ENCODE assay signal across 8 cellular contexts in the genomic region with DNA sequence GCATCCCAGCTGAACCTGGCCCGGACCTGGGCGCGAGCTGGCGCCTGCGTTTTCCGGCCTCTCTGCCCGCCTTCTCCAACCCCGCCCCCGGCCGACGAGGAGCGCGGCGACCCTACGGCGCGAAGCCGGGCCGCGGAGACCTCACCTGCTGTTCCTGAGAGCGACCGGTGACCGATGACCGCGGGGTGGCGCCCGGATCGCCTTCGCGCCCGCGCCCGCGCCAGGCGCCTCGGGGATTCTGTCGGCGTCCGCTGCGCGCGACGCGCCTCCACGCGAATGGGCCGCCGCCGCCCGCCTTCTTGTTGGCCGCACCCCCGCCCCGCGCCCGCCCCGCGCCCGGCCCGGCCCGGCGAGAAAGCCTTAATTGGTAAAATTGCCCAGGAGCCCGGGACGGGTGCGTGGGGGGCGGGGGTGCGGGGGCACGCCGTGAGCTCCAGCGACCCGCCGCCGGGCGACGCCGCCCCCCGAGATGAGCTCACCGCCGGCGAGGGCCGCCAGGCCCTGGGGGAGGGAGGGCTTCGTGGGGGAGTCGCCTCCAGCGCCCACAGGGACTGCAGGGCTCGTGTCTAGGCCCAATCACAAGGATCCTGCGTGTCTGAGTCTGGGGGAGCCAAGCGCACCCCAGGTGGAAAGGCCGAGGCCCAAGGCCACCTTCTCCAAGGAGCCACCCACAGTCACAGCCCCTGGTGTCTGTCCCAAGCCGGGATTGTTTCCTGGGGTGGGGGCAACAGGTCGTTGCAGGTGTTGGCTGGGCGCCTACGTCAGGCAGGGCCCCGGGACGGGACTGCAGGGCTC. TPM values are rescaled to one million over a fixed set of nuclear protein-coding genes. Genes with fewer than 3 reads are reported as not detected.
DNase-seq lines count a peak whose midpoint lies in the region; TF ChIP-seq lines count a peak whose summit lies in the region.

A gene with protein sequence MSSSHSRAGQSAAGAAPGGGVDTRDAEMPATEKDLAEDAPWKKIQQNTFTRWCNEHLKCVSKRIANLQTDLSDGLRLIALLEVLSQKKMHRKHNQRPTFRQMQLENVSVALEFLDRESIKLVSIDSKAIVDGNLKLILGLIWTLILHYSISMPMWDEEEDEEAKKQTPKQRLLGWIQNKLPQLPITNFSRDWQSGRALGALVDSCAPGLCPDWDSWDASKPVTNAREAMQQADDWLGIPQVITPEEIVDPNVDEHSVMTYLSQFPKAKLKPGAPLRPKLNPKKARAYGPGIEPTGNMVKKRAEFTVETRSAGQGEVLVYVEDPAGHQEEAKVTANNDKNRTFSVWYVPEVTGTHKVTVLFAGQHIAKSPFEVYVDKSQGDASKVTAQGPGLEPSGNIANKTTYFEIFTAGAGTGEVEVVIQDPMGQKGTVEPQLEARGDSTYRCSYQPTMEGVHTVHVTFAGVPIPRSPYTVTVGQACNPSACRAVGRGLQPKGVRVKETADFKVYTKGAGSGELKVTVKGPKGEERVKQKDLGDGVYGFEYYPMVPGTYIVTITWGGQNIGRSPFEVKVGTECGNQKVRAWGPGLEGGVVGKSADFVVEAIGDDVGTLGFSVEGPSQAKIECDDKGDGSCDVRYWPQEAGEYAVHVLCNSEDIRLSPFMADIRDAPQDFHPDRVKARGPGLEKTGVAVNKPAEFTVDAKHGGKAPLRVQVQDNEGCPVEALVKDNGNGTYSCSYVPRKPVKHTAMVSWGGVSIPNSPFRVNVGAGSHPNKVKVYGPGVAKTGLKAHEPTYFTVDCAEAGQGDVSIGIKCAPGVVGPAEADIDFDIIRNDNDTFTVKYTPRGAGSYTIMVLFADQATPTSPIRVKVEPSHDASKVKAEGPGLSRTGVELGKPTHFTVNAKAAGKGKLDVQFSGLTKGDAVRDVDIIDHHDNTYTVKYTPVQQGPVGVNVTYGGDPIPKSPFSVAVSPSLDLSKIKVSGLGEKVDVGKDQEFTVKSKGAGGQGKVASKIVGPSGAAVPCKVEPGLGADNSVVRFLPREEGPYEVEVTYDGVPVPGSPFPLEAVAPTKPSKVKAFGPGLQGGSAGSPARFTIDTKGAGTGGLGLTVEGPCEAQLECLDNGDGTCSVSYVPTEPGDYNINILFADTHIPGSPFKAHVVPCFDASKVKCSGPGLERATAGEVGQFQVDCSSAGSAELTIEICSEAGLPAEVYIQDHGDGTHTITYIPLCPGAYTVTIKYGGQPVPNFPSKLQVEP (N-terminal part only) (minus strand): TSS at position 274 of the 795 bp plus-strand sequence. CDS start 3,389 bp downstream, outside the sequence.

- peaks cover 0 to 22% of the 10 kb centered on the region in 2 donors for H3K27me3 ChIP-seq in breast epithelium

- H3K4me3 ChIP-seq in breast epithelium: peak within 1 kb of the TSS; percentile 38 to 79 (median 68)

- TF ChIP-seq CTCF in GM12872 (IDR thresholded peaks at IDR 0.05; ENCODE audit: insufficient read depth, low read depth, low read length) (0 out of 3 replicates have a peak, but pooled peaks have one; percentile 16), breast epithelium (IDR thresholded peaks at IDR 0.05) (no peak)

- DNase-seq in NCI-H1105 treated with DMSO at 0.1 percent for 48 hours (lab: John Stamatoyannopoulos, UW): peak; percentile 50
- peak in 1 of 2 donors; percentile 37 for DNase-seq in breast epithelium (ENCODE audit: low spot score in 2 of 2)
- peak; percentile 16 for DNase-seq in kidney glomerular epithelial cell (lab: John Stamatoyannopoulos, UW)
- peak; percentile 33 for DNase-seq in stimulated activated CD8-positive, alpha-beta memory T cell treated with anti-CD3 and anti-CD28 coated beads, Interleukin-12 subunit alpha, Interleukin-12 subunit beta, amount 100 ng/mL, for 4 hours (ENCODE audit: low read depth)
- DNase-seq in C1 segment of cervical spinal cord (lab: John Stamatoyannopoulos, UW): no peak
- DNase-seq in cortex of kidney (lab: John Stamatoyannopoulos, UW): no peak
- no peak for DNase-seq in effector CD8-positive, alpha-beta T cell (lab: John Stamatoyannopoulos, UW)

- no peaks in the 10 kb centered on the region for H3K9me3 ChIP-seq in breast epithelium

- intact Hi-C loops in breast epithelium (cut with DNase I; ENCODE audit: low total_unique reads): no loop called here

- H3K27ac ChIP-seq in breast epithelium: peak within 1 kb of the TSS; percentile 91 to 92

- no peak for TF ChIP-seq POLR2A in breast epithelium (IDR thresholded peaks at IDR 0.05)

- H3K36me3 ChIP-seq in breast epithelium: no peaks in the 10 kb centered on the region

- H3K4me1 ChIP-seq in breast epithelium: no peaks in the 10 kb centered on the region

RNA-seq across cellular contexts. Expression of the gene that starts here (rescaled TPM):
- 100 to 1,000 TPM; 416 to 675 (median 622) TPM for total RNA-seq in breast epithelium

Comparison
In these comparisons a context has a peak if more than half of its experiments do, and no peak if none do; other contexts are left out.
1. DNase-seq: peak in NCI-H1105 treated with DMSO at 0.1 percent for 48 hours (single experiment), kidney glomerular epithelial cell (single experiment) and stimulated activated CD8-positive, alpha-beta memory T cell treated with anti-CD3 and anti-CD28 coated beads, Interleukin-12 subunit alpha, Interleukin-12 subunit beta, amount 100 ng/mL, for 4 hours (single experiment); none in C1 segment of cervical spinal cord (0 of 14), cortex of kidney (single experiment) and effector CD8-positive, alpha-beta T cell (single experiment).